1 cellular context compared by ENCODE assay signal in the genomic region with DNA sequence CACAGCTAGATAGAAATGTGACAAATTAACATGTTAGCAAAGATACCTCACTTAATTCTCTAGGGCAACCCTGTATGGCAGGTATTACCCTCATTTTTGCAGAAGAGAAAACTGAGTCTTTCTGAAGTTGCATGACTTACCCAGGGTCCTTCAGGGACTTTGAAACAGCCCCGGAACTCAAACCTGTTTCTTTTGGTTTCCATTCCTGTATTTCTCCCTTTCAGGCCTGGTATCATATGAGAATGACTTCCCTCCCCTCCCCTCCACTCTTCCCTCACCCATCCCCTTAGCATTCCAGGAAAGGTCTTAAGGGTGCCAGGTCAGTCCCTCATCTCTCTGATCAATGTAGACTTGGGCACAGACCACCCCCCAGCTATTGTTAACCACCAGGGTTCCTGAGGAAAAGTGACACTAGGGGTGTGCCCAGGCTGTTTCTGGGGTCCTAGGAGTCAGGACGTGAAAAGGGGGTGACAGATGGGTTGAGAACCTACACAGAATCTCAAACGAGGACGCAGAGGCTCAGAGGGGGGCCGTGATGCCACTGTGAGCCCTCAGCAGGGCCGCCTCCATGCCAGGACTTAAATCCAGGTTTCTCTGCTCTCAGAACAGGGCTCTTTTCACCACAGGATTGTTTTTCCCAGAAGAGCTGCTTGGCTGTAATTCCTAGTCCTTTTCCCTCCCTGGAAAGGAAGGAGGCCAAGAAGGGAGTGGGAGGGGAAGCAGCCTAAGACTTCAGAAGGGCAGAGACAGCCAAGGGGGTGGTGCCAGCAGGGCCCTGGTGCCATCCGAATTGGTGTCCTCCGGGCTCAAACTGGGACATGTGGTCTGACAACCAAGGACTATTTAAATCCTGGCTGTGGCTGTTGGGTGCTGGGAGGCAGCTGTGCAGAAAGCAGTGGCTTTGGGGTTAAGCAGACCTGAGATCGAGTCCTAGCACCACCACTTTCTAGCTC.
TF ChIP-seq lines count a peak whose summit lies in the region.

No MANE protein-coding gene starts in this region.

TF ChIP-seq in HCT116, 20 proteins besides CTCF, POLR2A, EP300 and RAD21 (continued from another document):
- TF ChIP-seq, protein P1, sequence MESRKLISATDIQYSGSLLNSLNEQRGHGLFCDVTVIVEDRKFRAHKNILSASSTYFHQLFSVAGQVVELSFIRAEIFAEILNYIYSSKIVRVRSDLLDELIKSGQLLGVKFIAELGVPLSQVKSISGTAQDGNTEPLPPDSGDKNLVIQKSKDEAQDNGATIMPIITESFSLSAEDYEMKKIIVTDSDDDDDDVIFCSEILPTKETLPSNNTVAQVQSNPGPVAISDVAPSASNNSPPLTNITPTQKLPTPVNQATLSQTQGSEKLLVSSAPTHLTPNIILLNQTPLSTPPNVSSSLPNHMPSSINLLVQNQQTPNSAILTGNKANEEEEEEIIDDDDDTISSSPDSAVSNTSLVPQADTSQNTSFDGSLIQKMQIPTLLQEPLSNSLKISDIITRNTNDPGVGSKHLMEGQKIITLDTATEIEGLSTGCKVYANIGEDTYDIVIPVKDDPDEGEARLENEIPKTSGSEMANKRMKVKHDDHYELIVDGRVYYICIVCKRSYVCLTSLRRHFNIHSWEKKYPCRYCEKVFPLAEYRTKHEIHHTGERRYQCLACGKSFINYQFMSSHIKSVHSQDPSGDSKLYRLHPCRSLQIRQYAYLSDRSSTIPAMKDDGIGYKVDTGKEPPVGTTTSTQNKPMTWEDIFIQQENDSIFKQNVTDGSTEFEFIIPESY (IDR thresholded peaks at IDR 0.05; ENCODE audit: extremely low read depth, insufficient replicate concordance, low read length), result no peak
- TF ChIP-seq ELF1 (IDR thresholded peaks at IDR 0.05; ENCODE audit: borderline replicate concordance, low read depth), result no peak
